Comparison of ENCODE assay signal across 15 cellular contexts in the genomic region with DNA sequence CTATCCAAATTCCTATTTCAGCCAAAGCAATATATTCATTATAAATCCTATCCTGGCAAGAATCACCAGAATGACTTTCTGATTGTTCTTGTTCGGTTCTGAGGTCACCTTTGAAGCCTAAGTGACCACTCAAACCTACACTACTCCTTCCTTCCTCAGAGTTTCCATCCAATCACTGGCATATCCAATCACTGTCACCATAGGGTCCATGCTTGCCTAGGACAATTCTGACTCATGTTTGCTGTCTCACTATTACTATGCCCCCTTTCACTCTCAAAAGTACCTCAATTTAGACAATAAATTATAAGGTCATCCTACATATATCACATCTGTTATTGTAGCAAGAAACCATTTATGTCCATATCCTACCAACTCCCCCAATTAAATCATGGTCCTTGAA.
"Had no signal": no experiment of that assay in that cellular context is flagged by ENCODE, and none has a peak within 500 bp of the region (broad histone marks: within the 10 kb centered on the region; RNA-seq: fewer than 3 reads in every experiment).

No MANE protein-coding gene starts in this region.

- H3K27me3 ChIP-seq: brain microvascular endothelial cell, esophagus squamous epithelium, left lung, transverse colon had no signal

- DNase-seq: activated B cell treated with CpG ODN at 0.5 μM for 24 hours; brain microvascular endothelial cell; cortex of kidney; effector CD8-positive, alpha-beta T cell; esophagus squamous epithelium; hippocampal formation; kidney; left lung; mammary epithelial cell; stimulated activated CD4-positive, alpha-beta T cell treated with anti-CD3 and anti-CD28 coated beads, Interleukin-1b, Interleukin-23, amount 100 ng/mL, for 48 hours; SW 1271; transverse colon had no signal

- H3K9me3 Mint-ChIP-seq: activated B cell treated with CpG ODN at 0.5 μM for 24 hours; activated naive CD4-positive, alpha-beta T cell treated with anti-CD3 and anti-CD28 coated beads, Interleukin-2, amount 50 U/mL, for 24 hours; activated T-helper 2 cell treated with anti-CD3 and anti-CD28 coated beads, Interferon-gamma antibody, Interleukin-2, Interleukin-4, amounts not matched to agents 10 μg/mL and 5 μg/mL and 100 μg/mL, durations not matched to agents 14 hours and 24 hours and 36 hours; T-helper 2 cell treated with Interferon-gamma antibody and Interleukin-4, amounts not matched to agents 5 μg/mL and 100 μg/mL, for 36 hours had no signal

- H3K4me3 Mint-ChIP-seq: activated B cell treated with CpG ODN at 0.5 μM for 24 hours; activated naive CD4-positive, alpha-beta T cell treated with anti-CD3 and anti-CD28 coated beads, Interleukin-2, amount 50 U/mL, for 24 hours; T-helper 2 cell treated with Interferon-gamma antibody and Interleukin-4, amounts not matched to agents 5 μg/mL and 100 μg/mL, for 36 hours had no signal

- ATAC-seq: left lung had no signal

- H3K27me3 Mint-ChIP-seq: activated B cell treated with CpG ODN at 0.5 μM for 24 hours; activated naive CD4-positive, alpha-beta T cell treated with anti-CD3 and anti-CD28 coated beads, Interleukin-2, amount 50 U/mL, for 24 hours had no signal

- H3K9me3 ChIP-seq: esophagus squamous epithelium, left lung, transverse colon had no signal

- H3K4me3 ChIP-seq: esophagus squamous epithelium, left lung, transverse colon had no signal

- H3K27ac Mint-ChIP-seq: activated B cell treated with CpG ODN at 0.5 μM for 24 hours; activated naive CD4-positive, alpha-beta T cell treated with anti-CD3 and anti-CD28 coated beads, Interleukin-2, amount 50 U/mL, for 24 hours; activated T-helper 2 cell treated with anti-CD3 and anti-CD28 coated beads, Interferon-gamma antibody, Interleukin-2, Interleukin-4, amounts not matched to agents 10 μg/mL and 5 μg/mL and 100 μg/mL, durations not matched to agents 14 hours and 24 hours and 36 hours; T-helper 2 cell treated with Interferon-gamma antibody and Interleukin-4, amounts not matched to agents 5 μg/mL and 100 μg/mL, for 36 hours had no signal

- H3K36me3 ChIP-seq: brain microvascular endothelial cell, esophagus squamous epithelium, left lung, transverse colon had no signal

- H3K27ac ChIP-seq: brain microvascular endothelial cell, esophagus squamous epithelium, left lung, transverse colon had no signal
